Comparison of ENCODE assay signal across 9 cellular contexts in genomic region chr2:10378189-10378588, GRCh38.
DNase-seq lines count a peak whose midpoint lies in the region; ATAC-seq and TF ChIP-seq lines count a peak whose summit lies in the region.
"Had no signal": no experiment of that assay in that cellular context is flagged by ENCODE, and none has a peak within 500 bp of the region (broad histone marks: within the 10 kb centered on the region; RNA-seq: fewer than 3 reads in every experiment).

No MANE protein-coding gene starts in this region.

- H3K79me2 ChIP-seq in OCI-LY1 (ENCODE audit: insufficient read depth, low read length): no peaks in the 10 kb centered on the region

- TF ChIP-seq CTCF in OCI-LY1 (IDR thresholded peaks at IDR 0.05; ENCODE audit: low read length) (no peak), A673 (conservative IDR thresholded peaks at IDR 0.05; ENCODE audit: low read depth, low read length) (no peak)

- no peaks in the 10 kb centered on the region for H3K9me2 ChIP-seq in OCI-LY1 (ENCODE audit: low read depth, low read length)

- CTCF ChIA-PET in A673 (lab: Charles Lee): no interaction called here

- no TSS peak for BruUV-seq in A673 (replicated peaks; lab: Mats Ljungman, UMichigan)

- ATAC-seq in HG02885 (IDR thresholded peaks at IDR 0.05; ENCODE audit: poor library complexity, unreplicated experiment): peak; percentile 80

- H3K27ac ChIP-seq in OCI-LY1 (ENCODE audit: low read depth, low read length, poor library complexity, severe bottlenecking) (peak overlapping the region; percentile 81), A673 (ENCODE audit: low read depth, low read length, poor library complexity, severe bottlenecking) (no peak overlapping the region)
- H3K27ac ChIP-seq: 22Rv1 had no signal

- peak; percentile 19 for DNase-seq in NCI-H1436 (lab: John Stamatoyannopoulos, UW)
- no peak for DNase-seq in NCI-H1436 treated with DMSO at 0.1 percent for 48 hours (lab: John Stamatoyannopoulos, UW)
- peak; percentile 13 for DNase-seq in stimulated activated CD4-positive, alpha-beta T cell treated with anti-CD3 and anti-CD28 coated beads, Interleukin-12 subunit alpha, Interleukin-12 subunit beta, amount 100 ng/mL, for 4 hours
- no peak for DNase-seq in NK-92 treated with Interleukin-12 subunit alpha and Interleukin-12 subunit beta, amount 100 ng/mL, for 24 hours (lab: John Stamatoyannopoulos, UW)
- DNase-seq in NCI-H1694 treated with DMSO at 0.1 percent for 48 hours (lab: John Stamatoyannopoulos, UW): no peak
- DNase-seq in A673 (ENCODE audit: low spot score): no peak

- H3K4me2 ChIP-seq in OCI-LY1 (ENCODE audit: low read length): peak overlapping the region; percentile 54

- POLR2A ChIA-PET in A673 (lab: Charles Lee; ENCODE audit: low non-redundant PET): no interaction called here

- H3K36me3 ChIP-seq in OCI-LY1 (ENCODE audit: insufficient read depth, low read length) (no peaks in the 10 kb centered on the region), A673 (ENCODE audit: insufficient read depth, low read length, poor library complexity, severe bottlenecking) (no peaks in the 10 kb centered on the region)

- no peak overlapping the region for H3K9ac ChIP-seq in OCI-LY1 (ENCODE audit: low read length)

- H3K4me1 ChIP-seq in OCI-LY1 (ENCODE audit: insufficient read depth, low read length, severe bottlenecking) (peaks cover 46% of the 10 kb centered on the region), A673 (ENCODE audit: insufficient read depth, low read length, poor library complexity, severe bottlenecking) (peaks cover 11% of the 10 kb centered on the region)

- no peak overlapping the region for H2AFZ ChIP-seq in OCI-LY1 (ENCODE audit: low read length)

- intact Hi-C loops in A673 (cut with micrococcal nuclease; ENCODE audit: unreplicated experiment): no loop called here

- H3K27me3 ChIP-seq in OCI-LY1 (ENCODE audit: insufficient read depth, low read length): 0 out of 2 replicates have a peak, but pooled peaks cover 3% of the 10 kb centered on the region
- no peaks in the 10 kb centered on the region for H3K27me3 ChIP-seq in A673 (replicated peaks; ENCODE audit: insufficient read depth, low read depth, low read length, poor library complexity)

- no peak overlapping the region for H3K4me3 ChIP-seq in OCI-LY1 (ENCODE audit: low read depth, low read length, poor library complexity, severe bottlenecking)
- H3K4me3 ChIP-seq in A673 (ENCODE audit: low read depth, low read length, poor library complexity, severe bottlenecking): no peak overlapping the region

- no peaks in the 10 kb centered on the region for H3F3A ChIP-seq in OCI-LY1 (ENCODE audit: insufficient read depth, low read length)

- no peaks in the 10 kb centered on the region for H3K9me3 ChIP-seq in OCI-LY1 (ENCODE audit: low read length)
- H3K9me3 ChIP-seq in A673 (ENCODE audit: low read depth, low read length, poor library complexity, severe bottlenecking): no peaks in the 10 kb centered on the region

- no peaks in the 10 kb centered on the region for H4K20me1 ChIP-seq in OCI-LY1 (ENCODE audit: insufficient read depth, low read length)

Comparison
In these comparisons a context has a peak if more than half of its experiments do, and no peak if none do; other contexts are left out.
1. DNase-seq: peak in NCI-H1436 (single experiment) and stimulated activated CD4-positive, alpha-beta T cell treated with anti-CD3 and anti-CD28 coated beads, Interleukin-12 subunit alpha, Interleukin-12 subunit beta, amount 100 ng/mL, for 4 hours (single experiment); none in NCI-H1436 treated with DMSO at 0.1 percent for 48 hours (single experiment), NK-92 treated with Interleukin-12 subunit alpha and Interleukin-12 subunit beta, amount 100 ng/mL, for 24 hours (single experiment), NCI-H1694 treated with DMSO at 0.1 percent for 48 hours (single experiment) and A673 (single experiment).